In genomic region chr20:13545755-13546154, GRCh38 we compare ENCODE assay signal across 10 cellular contexts.
"Had no signal": no experiment of that assay in that cellular context is flagged by ENCODE, and none has a peak within 500 bp of the region (broad histone marks: within the 10 kb centered on the region; RNA-seq: fewer than 3 reads in every experiment).

No MANE protein-coding gene starts in this region.

- H3K4me1 Mint-ChIP-seq: activated CD4-positive, alpha-beta memory T cell treated with anti-CD3 and anti-CD28 coated beads, Interleukin-2, amount 10 ng/mL, durations not matched to agents 7 days and 5 days had no signal

- H3K9me3 ChIP-seq: suprapubic skin had no signal

- H3K27me3 Mint-ChIP-seq: activated CD4-positive, alpha-beta memory T cell treated with anti-CD3 and anti-CD28 coated beads, Interleukin-2, amount 10 ng/mL, durations not matched to agents 7 days and 5 days; progenitor cell of endocrine pancreas had no signal

- H3K27me3 ChIP-seq: suprapubic skin had no signal

- DNase-seq: activated gamma-delta T cell had no signal

- ATAC-seq: activated T-cell treated with anti-CD3 and anti-CD28 coated beads, Interleukin-2, amount 50 U/mL, for 4 hours; right cardiac atrium had no signal

- H3K27ac ChIP-seq: suprapubic skin, VCaP had no signal

- H3K36me3 Mint-ChIP-seq: activated naive CD4-positive, alpha-beta T cell treated with anti-CD3 and anti-CD28 coated beads, Interleukin-2, amount 50 U/mL, for 72 hours had no signal

- H3K4me3 Mint-ChIP-seq: activated CD4-positive, alpha-beta memory T cell treated with anti-CD3 and anti-CD28 coated beads, Interleukin-2, amount 10 ng/mL, durations not matched to agents 7 days and 5 days; activated T-cell treated with anti-CD3 and anti-CD28 coated beads, Interleukin-2, amount 50 U/mL, for 4 hours; endodermal cell; nephron progenitor cell had no signal

- H3K4me1 ChIP-seq: suprapubic skin had no signal

- H3K36me3 ChIP-seq: suprapubic skin had no signal

- H3K9me3 Mint-ChIP-seq: activated CD4-positive, alpha-beta memory T cell treated with anti-CD3 and anti-CD28 coated beads, Interleukin-2, amount 10 ng/mL, durations not matched to agents 7 days and 5 days; activated naive CD4-positive, alpha-beta T cell treated with anti-CD3 and anti-CD28 coated beads, Interleukin-2, amount 50 U/mL, for 72 hours; activated T-cell treated with anti-CD3 and anti-CD28 coated beads, Interleukin-2, amount 50 U/mL, for 4 hours; endodermal cell; nephron progenitor cell had no signal

- H3K27ac Mint-ChIP-seq: activated CD4-positive, alpha-beta memory T cell treated with anti-CD3 and anti-CD28 coated beads, Interleukin-2, amount 10 ng/mL, durations not matched to agents 7 days and 5 days; nephron progenitor cell; progenitor cell of endocrine pancreas had no signal

- H3K4me3 ChIP-seq: suprapubic skin had no signal
